In genomic region chr7:106813705-106814305, GRCh38 we compare ENCODE assay signal across 2 cellular contexts.
A peak's percentile ranks its signal among the peaks of the same experiment; 100 is the strongest.
TF ChIP-seq lines count a peak whose summit lies in the region.

No MANE protein-coding gene starts in this region.

TF ChIP-seq in IMR-90, 13 proteins besides CTCF, POLR2A, EP300 and RAD21:
- no peak for TF ChIP-seq RCOR1 (IDR thresholded peaks at IDR 0.05; ENCODE audit: insufficient replicate concordance, low read length)
- TF ChIP-seq ELK1 (IDR thresholded peaks at IDR 0.05; ENCODE audit: borderline replicate concordance, low read depth, low read length): no peak
- TF ChIP-seq USF2 (IDR thresholded peaks at IDR 0.05; ENCODE audit: low read depth, low read length): no peak
- TF ChIP-seq RFX5 (IDR thresholded peaks at IDR 0.05; ENCODE audit: low read depth, low read length): no peak
- TF ChIP-seq NFE2L2 (IDR thresholded peaks at IDR 0.05; ENCODE audit: low read depth, low read length): no peak
TF ChIP-seq in IMR-90: peak in this region for 0.

TF ChIP-seq in GM12878, 131 proteins besides CTCF, POLR2A, EP300 and RAD21:
- TF ChIP-seq BCL3 (IDR thresholded peaks at IDR 0.05; ENCODE audit: borderline replicate concordance, insufficient read depth, low read depth, low read length, poor library complexity, severe bottlenecking): no peak
- TF ChIP-seq PKNOX1 (IDR thresholded peaks at IDR 0.05): 0 out of 2 replicates have a peak, but pooled peaks have one; percentile 10
